ENCODE assay signal across 8 cellular contexts in the genomic region with DNA sequence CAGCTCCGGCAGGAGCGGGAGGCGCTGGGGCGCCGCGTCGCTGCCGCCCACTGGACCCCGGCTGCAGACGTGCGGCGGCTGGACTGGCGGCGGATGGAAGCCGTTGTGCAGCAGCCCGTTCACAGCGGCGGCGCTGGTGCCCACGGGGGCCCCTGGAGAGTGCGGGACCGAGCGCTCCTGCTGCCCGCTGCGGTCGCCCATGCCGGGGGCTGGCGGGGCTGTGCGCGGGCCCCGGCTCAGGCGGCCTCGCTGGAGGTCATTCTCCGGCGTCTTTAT. TPM values are rescaled to one million over a fixed set of nuclear protein-coding genes. Genes with fewer than 3 reads are reported as not detected.
DNase-seq lines count a peak whose midpoint lies in the region; ATAC-seq, FAIRE-seq and TF ChIP-seq lines count a peak whose summit lies in the region.

No MANE protein-coding gene starts in this region.

- POLR2A ChIA-PET in Caco-2 (lab: Charles Lee): interaction anchor here (1.8 to 2.6 kb wide), 2 partner anchors 35 to 56 kb away, joined by 8 to 54 read pairs; partner anchors contain the start of gene KIF20B

- no peak overlapping the region for H3K27ac Mint-ChIP-seq in Caco-2 (ENCODE audit: unreplicated experiment)

- H3K36me3 ChIP-seq in Caco-2 (ENCODE audit: control insufficient read depth, insufficient read depth, low read length) (no peaks in the 10 kb centered on the region), mesendoderm (ENCODE audit: control insufficient read depth, insufficient read depth, low read length) (no peaks in the 10 kb centered on the region)

- peak overlapping the region; percentile 5 for H2BK120ac ChIP-seq in mesendoderm (ENCODE audit: low read depth, low read length)

- H3K9me3 Mint-ChIP-seq in Caco-2 (ENCODE audit: unreplicated experiment): peaks cover under 1% of the 10 kb centered on the region

- H3K4me2 ChIP-seq in mesendoderm (ENCODE audit: low read length): peak overlapping the region; percentile 81

- no peak overlapping the region for H2BK15ac ChIP-seq in mesendoderm (replicated peaks; ENCODE audit: low read depth)

- ATAC-seq in GM21360 (IDR thresholded peaks at IDR 0.05; ENCODE audit: unreplicated experiment): peak; percentile 25
- peak; percentile 21 for ATAC-seq in HG03565 (IDR thresholded peaks at IDR 0.05; ENCODE audit: unreplicated experiment)

- H3K27ac ChIP-seq in mesendoderm (ENCODE audit: low read depth, low read length): peak overlapping the region; percentile 74

- FAIRE-seq in urothelium cell line (lab: Jason Lieb, UNC): no peak

- H3K23ac ChIP-seq in mesendoderm (ENCODE audit: low read length): peak overlapping the region; percentile 75

- no peak overlapping the region for H2AK5ac ChIP-seq in mesendoderm (ENCODE audit: low read length)

- WGBS in mesendoderm (ENCODE audit: extremely low coverage, insufficient coverage, low lambda C conversion rate): no CpG with 5 or more reads among the region's 35 CpGs

- H3K9ac ChIP-seq in mesendoderm (ENCODE audit: low read length): peak overlapping the region; percentile 88

- CTCF ChIA-PET in Caco-2 (lab: Charles Lee): interaction anchor here (1.7 kb wide), 1 partner anchor 57 kb away, joined by 28 read pairs; the partner anchor contains the start of gene KIF20B

- peak overlapping the region; percentile 89 for H3K4ac ChIP-seq in mesendoderm (ENCODE audit: low read depth, low read length)

- peaks cover 16% of the 10 kb centered on the region for H3K4me1 Mint-ChIP-seq in Caco-2 (ENCODE audit: low read depth, unreplicated experiment)

- peak overlapping the region; percentile 96 for H3K56ac ChIP-seq in mesendoderm (ENCODE audit: low read length)

- H3K79me2 ChIP-seq in mesendoderm (ENCODE audit: control insufficient read depth, insufficient read depth, low read length): peaks cover 28% of the 10 kb centered on the region

- no TSS peak for BruUV-seq in Caco-2 (replicated peaks; lab: Mats Ljungman, UMichigan)

- no peak overlapping the region for H4K5ac ChIP-seq in mesendoderm (ENCODE audit: low read length)

- DNase-seq in Caco-2: no peak
- DNase-seq in cardiac fibroblast (ENCODE audit: low read depth in 2 of 2): no peak
- DNase-seq in mesendoderm: no peak
- DNase-seq in urothelium cell line (ENCODE audit: low spot score): peak; percentile 35
- DNase-seq in DMS153 treated with DMSO at 0.1 percent for 48 hours (lab: John Stamatoyannopoulos, UW; ENCODE audit: unreplicated experiment): no peak
- no peak for DNase-seq in effector CD8-positive, alpha-beta T cell (lab: John Stamatoyannopoulos, UW)

- H3K18ac ChIP-seq in mesendoderm (ENCODE audit: low read length): peak overlapping the region; percentile 96

- peaks cover 2% of the 10 kb centered on the region for H3K79me1 ChIP-seq in mesendoderm (ENCODE audit: low read length)

- H3K4me3 ChIP-seq in Caco-2 (ENCODE audit: low read depth, low read length) (peak overlapping the region; percentile 83), cardiac fibroblast (replicated peaks in 1 of 2; ENCODE audit: low read depth in 2 of 2, low read length in 2 of 2) (peak overlapping the region; percentile 69 to 73), mesendoderm (ENCODE audit: low read length) (peak overlapping the region; percentile 60)

- peaks cover 6% of the 10 kb centered on the region for H3K36me3 Mint-ChIP-seq in Caco-2 (ENCODE audit: insufficient read depth, unreplicated experiment)

- H3K4me1 ChIP-seq in Caco-2 (peaks cover 25% of the 10 kb centered on the region), mesendoderm (ENCODE audit: control insufficient read depth, low read depth, low read length) (no peaks in the 10 kb centered on the region)

- peak overlapping the region; percentile 12 for H2BK5ac ChIP-seq in mesendoderm (ENCODE audit: low read length)

- no peak overlapping the region for H3K4me3 Mint-ChIP-seq in Caco-2 (ENCODE audit: unreplicated experiment)

- no peak overlapping the region for H4K8ac ChIP-seq in mesendoderm (ENCODE audit: low read depth, low read length)

- TF ChIP-seq CTCF in Caco-2 (IDR thresholded peaks at IDR 0.05; ENCODE audit: insufficient read depth in 1 of 2, low read depth in 1 of 2, low read length in 1 of 2, severe bottlenecking in 1 of 2, unreplicated experiment in 1 of 2) (no peak), cardiac fibroblast (IDR thresholded peaks at IDR 0.05; ENCODE audit: low read depth, low read length) (no peak)

- H3K27me3 ChIP-seq in Caco-2 (replicated peaks; ENCODE audit: control insufficient read depth, insufficient read depth, low read length) (no peaks in the 10 kb centered on the region), mesendoderm (ENCODE audit: insufficient read depth, low read length, poor library complexity) (no peaks in the 10 kb centered on the region)

- no peaks in the 10 kb centered on the region for H3K27me3 Mint-ChIP-seq in Caco-2 (ENCODE audit: insufficient read depth, unreplicated experiment)

- H3K9me3 ChIP-seq in Caco-2: peaks cover 9% of the 10 kb centered on the region; the same call in 1 of the 2 replicates

- intact Hi-C loops in Caco-2 (cut with micrococcal nuclease; ENCODE audit: unreplicated experiment): loop anchor here (1.0 to 10.0 kb wide), 4 partner anchors 24 to 292 kb away; partner anchors contain the start of gene KIF20B

RNA-seq across cellular contexts. Expression of gene PANK1, which starts 0.4 kb away (rescaled TPM):
- total RNA-seq in Caco-2 (2022): 22.7 and 24.0 TPM in 2 replicates
- 25.4 TPM for polyA plus RNA-seq in mesendoderm (2013, experiment 1 of 2)
- 26.4 TPM for polyA plus RNA-seq in mesendoderm (2013, experiment 2 of 2)

RNA-seq across cellular contexts. Expression of gene KIF20B, which starts 56.8 kb away (rescaled TPM):
- 43.2 and 43.9 TPM in 2 replicates for total RNA-seq in Caco-2 (2022)
- polyA plus RNA-seq in mesendoderm (2013, experiment 1 of 2): 41.6 TPM
- 39.8 TPM for polyA plus RNA-seq in mesendoderm (2013, experiment 2 of 2)
